In genomic region chr6:53992522-53992921, GRCh38 we compare ENCODE assay signal across 17 cellular contexts.
A peak's percentile ranks its signal among the peaks of the same experiment; 100 is the strongest.
DNase-seq lines count a peak whose midpoint lies in the region; ATAC-seq and TF ChIP-seq lines count a peak whose summit lies in the region.
"Had no signal": no experiment of that assay in that cellular context is flagged by ENCODE, and none has a peak within 500 bp of the region (broad histone marks: within the 10 kb centered on the region; RNA-seq: fewer than 3 reads in every experiment).

No MANE protein-coding gene starts in this region.

- H2AFZ ChIP-seq in HCT116 (ENCODE audit: low read depth, low read length, poor library complexity, severe bottlenecking), result no peak overlapping the region
- no peak overlapping the region for H2AFZ ChIP-seq in osteoblast (ENCODE audit: low read length)
- H2AFZ ChIP-seq: PC-9 had no signal

- H3K27ac ChIP-seq in HCT116 (ENCODE audit: low read depth, low read length) (no peak overlapping the region), osteoblast (ENCODE audit: low read depth, low read length) (no peak overlapping the region), thyroid gland (no peak overlapping the region)
- H3K27ac ChIP-seq: BLaER1 treated with 17β-estradiol and CSF1 and Interleukin-3, amounts not matched to agents 10 nM and 100 nM; PC-9 had no signal

- TF ChIP-seq CTCF in HCT116 (IDR thresholded peaks at IDR 0.05 in 2 of 3, conservative IDR thresholded peaks at IDR 0.05 in 1 of 3; ENCODE audit: borderline replicate concordance in 1 of 3, insufficient read depth in 1 of 3, low read depth in 2 of 3, low read length in 2 of 3) (peak in 1 of 3 experiments; percentile 31; a peak in 1 of 6 replicates), osteoblast (IDR thresholded peaks at IDR 0.05; ENCODE audit: extremely low read depth, low read depth, low read length) (peak; percentile 9), thyroid gland (IDR thresholded peaks at IDR 0.05) (no peak)

- H3K9me2 ChIP-seq in HCT116 (ENCODE audit: insufficient read depth), result no peaks in the 10 kb centered on the region

- H3K4me3 ChIP-seq in HCT116 (replicated peaks in 1 of 2; ENCODE audit: low read depth in 1 of 2, low read length in 2 of 2) (no peak overlapping the region), osteoblast (ENCODE audit: insufficient read depth, low read length) (no peak overlapping the region), thyroid gland (replicated peaks in 1 of 3) (no peak overlapping the region)
- H3K4me3 ChIP-seq: BLaER1 treated with 17β-estradiol and CSF1 and Interleukin-3, amounts not matched to agents 10 nM and 100 nM; HAP-1; PC-9 had no signal

- ATAC-seq in HCT116 (0 out of 2 replicates have a peak, but pooled peaks have one; percentile 44), HG02973 (IDR thresholded peaks at IDR 0.05; ENCODE audit: unreplicated experiment) (no peak)

- H4K20me1 ChIP-seq in HCT116 (ENCODE audit: insufficient read depth) (no peaks in the 10 kb centered on the region), osteoblast (ENCODE audit: insufficient read depth, low read length) (no peaks in the 10 kb centered on the region)
- H4K20me1 ChIP-seq: BLaER1 treated with 17β-estradiol and CSF1 and Interleukin-3, amounts not matched to agents 10 nM and 100 nM had no signal

- DNase-seq in HCT116 (ENCODE audit: low read depth, low spot score) (no peak), OCI-M1 (lab: John Stamatoyannopoulos, UW) (peak; percentile 30), dermis blood vessel endothelial cell (peak; percentile 23), osteoblast (ENCODE audit: insufficient read length, low spot score, missing footprints) (no peak), NCI-H2081 (lab: John Stamatoyannopoulos, UW) (no peak), thyroid gland (no peak)
- DNase-seq: DND-41, Kasumi-1, MM.1S, NCI-H1092, NCI-H1436 treated with DMSO at 0.1 percent for 48 hours, NCI-H2029, NCI-H446 treated with DMSO at 0.1 percent for 48 hours, PC-9 had no signal

- TF ChIP-seq RAD21 in HCT116 (IDR thresholded peaks at IDR 0.05; ENCODE audit: low read depth), result peak; percentile 21; the same call in 1 of the 2 replicates

- intact Hi-C loops in HCT116 (cut with micrococcal nuclease), result no loop called here
- intact Hi-C loops in thyroid gland (cut with DNase I), result no loop called here

- BruUV-seq in HCT116 (replicated peaks; lab: Mats Ljungman, UMichigan), result no TSS peak

- H3K79me2 ChIP-seq in HCT116 (ENCODE audit: insufficient read depth, low read length) (no peaks in the 10 kb centered on the region), osteoblast (ENCODE audit: insufficient read depth, low read length) (no peaks in the 10 kb centered on the region)

- H3K36me3 ChIP-seq in HCT116 (ENCODE audit: control insufficient read depth in 1 of 2, insufficient read depth in 2 of 2, low read length in 2 of 2) (no peaks in the 10 kb centered on the region), osteoblast (ENCODE audit: insufficient read depth, low read length) (no peaks in the 10 kb centered on the region), thyroid gland (no peaks in the 10 kb centered on the region)
- H3K36me3 ChIP-seq: BLaER1 treated with 17β-estradiol and CSF1 and Interleukin-3, amounts not matched to agents 10 nM and 100 nM; HAP-1 had no signal

- H3K27me3 ChIP-seq in HCT116 (ENCODE audit: insufficient read depth, low read length) (no peaks in the 10 kb centered on the region), osteoblast (ENCODE audit: insufficient read depth, low read length) (no peaks in the 10 kb centered on the region), thyroid gland (no peaks in the 10 kb centered on the region)
- H3K27me3 ChIP-seq: BLaER1 treated with 17β-estradiol and CSF1 and Interleukin-3, amounts not matched to agents 10 nM and 100 nM had no signal

- POLR2A ChIA-PET in HCT116 (lab: Charles Lee), result no interaction called here

- RAD21 ChIA-PET in HCT116 (lab: Charles Lee; ENCODE audit: low non-redundant PET in 1 of 2, low total read pairs in 2 of 2, uncharacterized antibody in 2 of 2, unreplicated experiment in 2 of 2), result no interaction called here

- H3K9ac ChIP-seq in HCT116 (ENCODE audit: low read length), result no peak overlapping the region
- H3K9ac ChIP-seq: BLaER1 treated with 17β-estradiol and CSF1 and Interleukin-3, amounts not matched to agents 10 nM and 100 nM had no signal

- H3K9me3 ChIP-seq in HCT116 (ENCODE audit: control insufficient read depth in 1 of 2, insufficient read depth in 1 of 2, low read depth in 1 of 2, low read length in 2 of 2) (no peaks in the 10 kb centered on the region), osteoblast (ENCODE audit: low read depth, low read length) (no peaks in the 10 kb centered on the region), thyroid gland (no peaks in the 10 kb centered on the region)
- H3K9me3 ChIP-seq: BLaER1 treated with 17β-estradiol and CSF1 and Interleukin-3, amounts not matched to agents 10 nM and 100 nM; HAP-1 had no signal

- CTCF ChIA-PET in HCT116 (lab: Charles Lee), result no interaction called here

- TF ChIP-seq POLR2A in HCT116 (IDR thresholded peaks at IDR 0.05; ENCODE audit: borderline replicate concordance, extremely low read depth, insufficient read depth, insufficient read length), result no peak
- no peak for TF ChIP-seq POLR2A in thyroid gland (IDR thresholded peaks at IDR 0.05)

- WGBS in thyroid gland, 2 donors, result 97% methylated on average over 3 of the region's 3 CpGs

- H3K4me1 ChIP-seq in HCT116 (ENCODE audit: control insufficient read depth in 1 of 2, insufficient read depth in 2 of 2, low read length in 2 of 2) (no peaks in the 10 kb centered on the region), osteoblast (ENCODE audit: insufficient read depth, low read length) (no peaks in the 10 kb centered on the region), thyroid gland (no peaks in the 10 kb centered on the region)

- H3K4me2 ChIP-seq in HCT116 (ENCODE audit: low read length) (no peak overlapping the region), osteoblast (ENCODE audit: insufficient read depth, low read length) (no peak overlapping the region)
- H3K4me2 ChIP-seq: BLaER1 treated with 17β-estradiol and CSF1 and Interleukin-3, amounts not matched to agents 10 nM and 100 nM; PC-9 had no signal

TF ChIP-seq in HCT116, 20 proteins besides CTCF, POLR2A, EP300 and RAD21 (continues in another document):
- no peak for TF ChIP-seq FOSL1 (IDR thresholded peaks at IDR 0.05; ENCODE audit: low read depth)
- no peak for TF ChIP-seq ELF1 (IDR thresholded peaks at IDR 0.05; ENCODE audit: borderline replicate concordance, low read depth)
- no peak for TF ChIP-seq ATF3 (IDR thresholded peaks at IDR 0.05)
- no peak for TF ChIP-seq EZH2phosphoT487 (IDR thresholded peaks at IDR 0.05; ENCODE audit: borderline replicate concordance)
- no peak for TF ChIP-seq POLR2AphosphoS5 (IDR thresholded peaks at IDR 0.05; ENCODE audit: low read depth, low read length)
- no peak for TF ChIP-seq CBX3 (IDR thresholded peaks at IDR 0.05; ENCODE audit: low read depth)
- no peak for TF ChIP-seq CEBPB (IDR thresholded peaks at IDR 0.05; ENCODE audit: low read depth)
- TF ChIP-seq ZFX (IDR thresholded peaks at IDR 0.05), result no peak
- no peak for TF ChIP-seq REST (IDR thresholded peaks at IDR 0.05; ENCODE audit: low read depth)
- TF ChIP-seq SRF (IDR thresholded peaks at IDR 0.05; ENCODE audit: low read depth), result no peak
- TF ChIP-seq YY1 (IDR thresholded peaks at IDR 0.05; ENCODE audit: extremely low read depth, insufficient replicate concordance, low read depth, low read length), result no peak
- TF ChIP-seq SIN3A (IDR thresholded peaks at IDR 0.05; ENCODE audit: low read depth), result no peak
- no peak for TF ChIP-seq MAX (IDR thresholded peaks at IDR 0.05)
- TF ChIP-seq TCF7L2 (IDR thresholded peaks at IDR 0.05; ENCODE audit: borderline replicate concordance, extremely low read depth, insufficient read depth, insufficient read length), result no peak

Comparison
In these comparisons a context has a peak if more than half of its experiments do, and no peak if none do; other contexts are left out.
1. DNase-seq: peak in OCI-M1 (single experiment) and dermis blood vessel endothelial cell (single experiment); none in HCT116 (single experiment), osteoblast (single experiment), NCI-H2081 (0 of 2) and thyroid gland (0 of 2).